Comparison of ENCODE assay signal across 3 cellular contexts in genomic region chr9:41087929-41088328, GRCh38. TPM values are rescaled to one million over a fixed set of nuclear protein-coding genes. Genes with fewer than 3 reads are reported as not detected.
"Had no signal": no experiment of that assay in that cellular context is flagged by ENCODE, and none has a peak within 500 bp of the region (broad histone marks: within the 10 kb centered on the region; RNA-seq: fewer than 3 reads in every experiment).

No MANE protein-coding gene starts in this region.

RNA-seq across cellular contexts. Expression of gene FOXD4L6, which starts 40.6 kb away (rescaled TPM):
- total RNA-seq: H7, HT-29 had no signal
- polyA plus RNA-seq: IgD-negative memory B cell had no signal
